ENCODE assay signal across 13 cellular contexts in the genomic region with DNA sequence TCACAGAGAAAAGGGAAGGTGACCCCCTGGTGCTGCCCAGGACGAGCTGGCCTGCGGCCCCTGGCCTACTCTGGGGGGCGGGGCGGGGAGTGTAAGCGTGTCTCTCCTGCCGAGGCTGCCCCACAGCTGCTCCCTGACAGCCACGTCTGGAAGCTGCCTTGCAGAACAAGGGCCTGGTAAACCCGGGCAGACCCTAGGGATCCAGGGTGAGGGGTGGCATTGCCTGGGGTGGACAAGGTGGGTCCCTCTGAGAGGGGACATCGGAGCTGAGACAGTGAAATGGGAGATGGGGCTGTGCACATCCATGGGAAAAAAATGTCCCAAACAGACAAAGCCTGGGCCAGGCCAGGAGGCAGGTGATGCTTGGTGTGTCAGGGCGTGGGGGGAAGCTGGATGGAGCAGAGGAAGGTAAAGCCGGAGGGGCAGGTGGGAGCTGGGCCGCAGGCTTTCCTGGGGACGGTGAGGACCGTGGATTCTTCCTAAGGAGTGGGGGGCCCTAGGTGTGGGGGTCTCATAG.
"Had no signal": no experiment of that assay in that cellular context is flagged by ENCODE, and none has a peak within 500 bp of the region (broad histone marks: within the 10 kb centered on the region; RNA-seq: fewer than 3 reads in every experiment).

No MANE protein-coding gene starts in this region.

- FAIRE-seq: colon, islet of Langerhans had no signal

- ATAC-seq: activated CD8-positive, alpha-beta T cell treated with anti-CD3 and anti-CD28 coated beads, Interleukin-2, amount 10 ng/mL, durations not matched to agents 7 days and 5 days; activated naive CD8-positive, alpha-beta T cell treated with anti-CD3 and anti-CD28 coated beads, Interleukin-2, amount 50 U/mL, for 24 hours; right cardiac atrium had no signal

- H3K4me3 ChIP-seq: cardiac muscle cell, left ventricle myocardium inferior, SJCRH30 had no signal

- H3K4me1 ChIP-seq: SJCRH30 had no signal

- H3K36me3 ChIP-seq: cardiac muscle cell, left ventricle myocardium inferior, SJCRH30 had no signal

- DNase-seq: activated CD8-positive, alpha-beta T cell treated with anti-CD3 and anti-CD28 coated beads, Interleukin-2, amount 10 ng/mL, durations not matched to agents 7 days and 5 days; activated gamma-delta T cell; activated naive CD8-positive, alpha-beta T cell treated with anti-CD3 and anti-CD28 coated beads, Interleukin-2, amount 50 U/mL, for 24 hours; effector CD8-positive, alpha-beta T cell; foreskin melanocyte; left ventricle myocardium inferior; SJCRH30; stimulated activated CD4-positive, alpha-beta T cell treated with anti-CD3 and anti-CD28 coated beads, Interleukin-2, amount 100 ng/mL, for 24 hours; stimulated activated naive CD4-positive, alpha-beta T cell had no signal

- H3K27ac ChIP-seq: cardiac muscle cell, left ventricle myocardium inferior, SJCRH30 had no signal

- H3K27me3 ChIP-seq: cardiac muscle cell had no signal

- H3K9me3 ChIP-seq: left ventricle myocardium inferior, SJCRH30 had no signal
